In genomic region chr3:47243748-47244147, GRCh38 we compare ENCODE assay signal across 27 cellular contexts. TPM values are rescaled to one million over a fixed set of nuclear protein-coding genes. Genes with fewer than 3 reads are reported as not detected.
"Had no signal": no experiment of that assay in that cellular context is flagged by ENCODE, and none has a peak within 500 bp of the region (broad histone marks: within the 10 kb centered on the region; RNA-seq: fewer than 3 reads in every experiment).

No MANE protein-coding gene starts in this region.

- H3K27me3 Mint-ChIP-seq: activated CD4-positive, alpha-beta T cell treated with anti-CD3 and anti-CD28 coated beads for 36 hours; activated naive CD8-positive, alpha-beta T cell treated with anti-CD3 and anti-CD28 coated beads, Interleukin-2, amount 10 ng/mL, durations not matched to agents 7 days and 5 days; effector memory CD8-positive, alpha-beta T cell; stimulated activated naive CD8-positive, alpha-beta T cell treated with anti-CD3 and anti-CD28 coated beads, Interleukin-15, Interleukin-2, amounts not matched to agents 100 ng/mL and 50 ng/mL, for 24 hours had no signal

- H3K36me3 Mint-ChIP-seq: activated naive CD8-positive, alpha-beta T cell treated with anti-CD3 and anti-CD28 coated beads, Interleukin-2, amount 10 ng/mL, durations not matched to agents 7 days and 5 days; natural killer cell had no signal

- H3K4me3 Mint-ChIP-seq: activated CD4-positive, alpha-beta T cell treated with anti-CD3 and anti-CD28 coated beads for 36 hours; activated naive CD4-positive, alpha-beta T cell treated with anti-CD3 and anti-CD28 coated beads for 36 hours; activated naive CD8-positive, alpha-beta T cell treated with anti-CD3 and anti-CD28 coated beads, Interleukin-2, amount 10 ng/mL, durations not matched to agents 7 days and 5 days; activated T-helper 1 cell treated with anti-CD3 and anti-CD28 coated beads, Interleukin-12 subunit alpha, Interleukin-12 subunit beta, Interleukin-2, Interleukin-4 antibody, amounts not matched to agents 30 ng/mL and 10 ng/mL and 1 ng/mL, durations not matched to agents 14 hours and 24 hours and 36 hours; brain; effector memory CD8-positive, alpha-beta T cell; natural killer cell; stimulated activated naive CD8-positive, alpha-beta T cell treated with anti-CD3 and anti-CD28 coated beads, Interleukin-15, Interleukin-2, amounts not matched to agents 100 ng/mL and 50 ng/mL, for 24 hours had no signal

- H3K9me3 Mint-ChIP-seq: activated naive CD4-positive, alpha-beta T cell treated with anti-CD3 and anti-CD28 coated beads for 36 hours; activated naive CD8-positive, alpha-beta T cell treated with anti-CD3 and anti-CD28 coated beads, Interleukin-2, amount 10 ng/mL, durations not matched to agents 7 days and 5 days; activated T-helper 1 cell treated with anti-CD3 and anti-CD28 coated beads, Interleukin-12 subunit alpha, Interleukin-12 subunit beta, Interleukin-2, Interleukin-4 antibody, amounts not matched to agents 30 ng/mL and 10 ng/mL and 1 ng/mL, durations not matched to agents 14 hours and 24 hours and 36 hours; brain; effector memory CD8-positive, alpha-beta T cell; natural killer cell; stimulated activated naive CD8-positive, alpha-beta T cell treated with anti-CD3 and anti-CD28 coated beads, Interleukin-15, Interleukin-2, amounts not matched to agents 100 ng/mL and 50 ng/mL, for 24 hours had no signal

- H3K27ac Mint-ChIP-seq: activated CD4-positive, alpha-beta T cell treated with anti-CD3 and anti-CD28 coated beads for 36 hours; activated naive CD4-positive, alpha-beta T cell treated with anti-CD3 and anti-CD28 coated beads for 36 hours; activated naive CD8-positive, alpha-beta T cell treated with anti-CD3 and anti-CD28 coated beads, Interleukin-2, amount 10 ng/mL, durations not matched to agents 7 days and 5 days; activated T-helper 1 cell treated with anti-CD3 and anti-CD28 coated beads, Interleukin-12 subunit alpha, Interleukin-12 subunit beta, Interleukin-2, Interleukin-4 antibody, amounts not matched to agents 30 ng/mL and 10 ng/mL and 1 ng/mL, durations not matched to agents 14 hours and 24 hours and 36 hours; brain; effector memory CD8-positive, alpha-beta T cell; natural killer cell; stimulated activated naive CD8-positive, alpha-beta T cell treated with anti-CD3 and anti-CD28 coated beads, Interleukin-15, Interleukin-2, amounts not matched to agents 100 ng/mL and 50 ng/mL, for 24 hours had no signal

- H3K4me1 ChIP-seq: ascending aorta, gastrocnemius medialis, uterus had no signal

- ATAC-seq: activated CD4-positive, alpha-beta T cell treated with anti-CD3 and anti-CD28 coated beads for 36 hours; effector memory CD8-positive, alpha-beta T cell; gastrocnemius medialis; sciatic nerve had no signal

- H3K4me3 ChIP-seq: ascending aorta, cardiac muscle cell, gastrocnemius medialis, skin epidermis, thoracic aorta, uterus had no signal

- H3K36me3 ChIP-seq: ascending aorta, cardiac muscle cell, gastrocnemius medialis, thoracic aorta, uterus had no signal

- DNase-seq: activated CD4-positive, alpha-beta T cell treated with anti-CD3 and anti-CD28 coated beads for 36 hours; activated CD4-positive, alpha-beta T cell treated with anti-CD3 and anti-CD28 coated beads, Interleukin-2, amount 50 U/mL, for 4 hours; activated CD4-positive, CD25-positive, alpha-beta regulatory T cell; activated CD8-positive, alpha-beta memory T cell treated with anti-CD3 and anti-CD28 coated beads, Interleukin-2, amount 50 U/mL, for 4 hours; activated naive CD4-positive, alpha-beta T cell treated with anti-CD3 and anti-CD28 coated beads for 36 hours; activated naive CD8-positive, alpha-beta T cell treated with anti-CD3 and anti-CD28 coated beads, Interleukin-2, amount 10 ng/mL, durations not matched to agents 7 days and 5 days; activated T-cell treated with anti-CD3 and anti-CD28 coated beads, Interleukin-2, amount 50 U/mL, for 1 hour; cortex of kidney; effector memory CD8-positive, alpha-beta T cell; erythroblast; gastrocnemius medialis; hippocampal formation; left cardiac atrium; mesenchymal stem cell; natural killer cell; stimulated activated CD4-positive, alpha-beta T cell treated with anti-CD3 and anti-CD28 coated beads, Interleukin-12 subunit alpha, Interleukin-12 subunit beta, amount 100 ng/mL, for 4 hours; stimulated activated CD4-positive, alpha-beta T cell treated with anti-CD3 and anti-CD28 coated beads, Interleukin-4, amount 100 ng/mL, for 1 hour; trophoblast cell; uterus had no signal

- H3K4me1 Mint-ChIP-seq: activated CD4-positive, alpha-beta T cell treated with anti-CD3 and anti-CD28 coated beads for 36 hours; brain; natural killer cell had no signal

- H3K9me3 ChIP-seq: ascending aorta, gastrocnemius medialis, thoracic aorta, uterus had no signal

RNA-seq across cellular contexts. Expression of gene KIF9, which starts 38.9 kb away (rescaled TPM):
- total RNA-seq: ascending aorta had no signal
